Comparison of ENCODE assay signal across 8 cellular contexts in the genomic region with DNA sequence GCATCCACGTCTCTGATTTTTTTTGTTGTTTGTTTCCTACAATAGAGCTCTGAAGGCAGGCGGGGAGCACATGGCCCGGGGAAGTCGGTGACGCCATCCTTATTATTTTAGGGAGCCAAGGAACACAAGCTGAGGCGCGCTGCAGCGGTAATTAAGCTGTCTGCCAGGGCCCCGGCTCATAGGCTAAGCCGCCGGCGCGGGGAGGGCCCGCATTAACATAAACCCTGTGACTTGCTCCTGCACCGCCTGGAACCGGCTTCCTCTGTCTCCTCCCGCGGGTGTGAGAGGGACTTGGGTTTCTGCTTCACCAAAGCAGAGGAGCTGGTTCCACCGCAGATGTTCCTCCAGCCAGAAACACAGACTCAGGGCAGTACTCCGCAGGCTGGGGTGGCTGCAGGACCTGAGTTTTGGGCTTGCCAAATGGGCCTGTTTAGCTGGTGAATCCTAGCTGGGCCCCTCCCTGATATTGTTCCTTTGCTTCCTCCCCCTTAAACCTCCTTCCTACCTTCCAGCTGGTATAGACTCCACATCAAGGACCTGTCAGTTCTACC. TPM values are rescaled to one million over a fixed set of nuclear protein-coding genes. Genes with fewer than 3 reads are reported as not detected.
DNase-seq lines count a peak whose midpoint lies in the region; ATAC-seq and TF ChIP-seq lines count a peak whose summit lies in the region.

No MANE protein-coding gene starts in this region.

- H3K9ac ChIP-seq in BLaER1 treated with 17β-estradiol and CSF1 and Interleukin-3, amounts not matched to agents 10 nM and 100 nM, result peak overlapping the region; percentile 20 to 69 (median 62); a peak in 20 of 22 replicates

- peak overlapping the region; percentile 28 to 66 (median 55); a peak in 21 of 22 replicates for H3K27ac ChIP-seq in BLaER1 treated with 17β-estradiol and CSF1 and Interleukin-3, amounts not matched to agents 10 nM and 100 nM

- ATAC-seq in GM21619 (IDR thresholded peaks at IDR 0.05; ENCODE audit: unreplicated experiment) (peak; percentile 48), naive B cell (ENCODE audit: low read depth in 2 of 2) (peak; percentile 56 to 57)

- H3K27me3 Mint-ChIP-seq in naive B cell, result no peaks in the 10 kb centered on the region

- no peaks in the 10 kb centered on the region for H3K9me3 Mint-ChIP-seq in naive B cell

- peaks cover 99 to 100% (median 100%) of the 10 kb centered on the region in 10 experiments for H3K4me1 ChIP-seq in BLaER1 treated with 17β-estradiol and CSF1 and Interleukin-3, amounts not matched to agents 10 nM and 100 nM

- H3K27me3 ChIP-seq in BLaER1 treated with 17β-estradiol and CSF1 and Interleukin-3, amounts not matched to agents 10 nM and 100 nM, result no peaks in the 10 kb centered on the region

- DNase-seq in NCI-H2227 (lab: John Stamatoyannopoulos, UW; ENCODE audit: unreplicated experiment), result peak; percentile 75
- peak; percentile 42 for DNase-seq in activated effector memory CD4-positive, alpha-beta T cell treated with Interleukin-2 at 50 U/mL for 16 hours
- DNase-seq in fibroblast of pulmonary artery (ENCODE audit: low read depth), result peak; percentile 69
- DNase-seq in naive B cell, result peak; percentile 72
- DNase-seq in stimulated activated naive CD4-positive, alpha-beta T cell (lab: John Stamatoyannopoulos, UW), result peak; percentile 44 to 62 (median 55)
- DNase-seq in amniotic stem cell (lab: John Stamatoyannopoulos, UW), result no peak

- H3K36me3 Mint-ChIP-seq in naive B cell, result no peaks in the 10 kb centered on the region

- H4K20me1 ChIP-seq in BLaER1 treated with 17β-estradiol and CSF1 and Interleukin-3, amounts not matched to agents 10 nM and 100 nM, result peaks cover 99 to 100% (median 100%) of the 10 kb centered on the region in 11 experiments

- no peak for TF ChIP-seq CTCF in fibroblast of pulmonary artery (IDR thresholded peaks at IDR 0.05; ENCODE audit: low read length, missing control alignments)

- H3K9me3 ChIP-seq in BLaER1 treated with 17β-estradiol and CSF1 and Interleukin-3, amounts not matched to agents 10 nM and 100 nM (replicated peaks in 1 of 11), result no peaks in the 10 kb centered on the region

- peak overlapping the region; percentile 80 to 97 (median 91) for H3K4me2 ChIP-seq in BLaER1 treated with 17β-estradiol and CSF1 and Interleukin-3, amounts not matched to agents 10 nM and 100 nM

- peak overlapping the region; percentile 60 to 89 (median 72) for H3K4me3 Mint-ChIP-seq in naive B cell

- H3K36me3 ChIP-seq in BLaER1 treated with 17β-estradiol and CSF1 and Interleukin-3, amounts not matched to agents 10 nM and 100 nM, result peaks cover 0 to 65% (median 21%) of the 10 kb centered on the region in 11 experiments; a peak in 14 of 22 replicates

- H3K27ac Mint-ChIP-seq in naive B cell, result peak overlapping the region; percentile 78 to 94 (median 84)

- H3K4me1 Mint-ChIP-seq in naive B cell, result peaks cover 78 to 98% (median 91%) of the 10 kb centered on the region in 3 donors

- H3K4me3 ChIP-seq in BLaER1 treated with 17β-estradiol and CSF1 and Interleukin-3, amounts not matched to agents 10 nM and 100 nM, result peak overlapping the region in 6 of 10 experiments; percentile 2 to 49 (median 22); a peak in 7 of 20 replicates
- H3K4me3 ChIP-seq in fibroblast of pulmonary artery (replicated peaks; ENCODE audit: low read depth, low read length), result no peak overlapping the region

RNA-seq across cellular contexts. Expression of a gene that starts 25.3 kb away (rescaled TPM):
- 100 to 1,000 TPM; 110 to 149 (median 131) TPM for polyA plus RNA-seq in naive B cell (ENCODE audit: low read depth in 6 of 6)
